In the genomic region with DNA sequence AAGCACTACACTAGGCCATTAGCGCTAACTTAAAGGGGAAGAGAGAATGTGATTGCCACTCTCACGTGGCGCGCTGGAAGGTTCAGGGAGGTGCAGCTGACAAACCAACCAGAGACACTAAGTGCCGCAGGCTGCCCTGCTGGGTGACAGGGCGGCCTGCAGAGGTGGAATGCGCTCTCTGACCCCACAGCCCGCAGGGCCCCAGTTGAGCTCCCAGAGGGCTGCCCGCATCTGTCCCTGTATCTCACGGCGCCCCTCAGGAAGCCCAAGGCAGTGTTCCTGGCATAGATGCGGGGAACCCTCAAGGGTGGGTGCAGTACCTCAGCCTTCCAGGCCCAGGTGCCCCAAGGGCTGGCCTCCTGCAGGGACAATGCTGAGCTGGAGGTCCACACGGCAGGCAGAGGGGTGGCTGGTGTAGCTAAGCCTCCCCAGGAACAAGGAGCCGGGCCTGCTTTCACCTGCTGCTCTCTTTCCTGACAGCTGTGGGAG, we compare ENCODE assay signal across 1 cellular context.
TF ChIP-seq lines count a peak whose summit lies in the region.

No MANE protein-coding gene starts in this region.

TF ChIP-seq in HCT116, 20 proteins besides CTCF, POLR2A, EP300 and RAD21 (continued from another document):
- no peak for TF ChIP-seq EZH2 (IDR thresholded peaks at IDR 0.05)
- no peak for TF ChIP-seq EZH2phosphoT487 (IDR thresholded peaks at IDR 0.05; ENCODE audit: borderline replicate concordance)
- no peak for TF ChIP-seq JUND (IDR thresholded peaks at IDR 0.05)
